Comparison of ENCODE assay signal across 17 cellular contexts in genomic region chr10:99451981-99452380, GRCh38. TPM values are rescaled to one million over a fixed set of nuclear protein-coding genes. Genes with fewer than 3 reads are reported as not detected.
A peak's percentile ranks its signal among the peaks of the same experiment; 100 is the strongest.
DNase-seq lines count a peak whose midpoint lies in the region; ATAC-seq and TF ChIP-seq lines count a peak whose summit lies in the region.
"Had no signal": no experiment of that assay in that cellular context is flagged by ENCODE, and none has a peak within 500 bp of the region (broad histone marks: within the 10 kb centered on the region; RNA-seq: fewer than 3 reads in every experiment).

No MANE protein-coding gene starts in this region.

- peaks cover 22% of the 10 kb centered on the region for H3K4me1 Mint-ChIP-seq in GM23338
- H3K4me1 Mint-ChIP-seq: CD4-positive, CD25-positive, alpha-beta regulatory T cell had no signal

- in situ Hi-C loops in transverse colon (cut with MboI; ENCODE audit: low pct_ligation_motif_present in 1 of 4, low pct_unique_long_range_greater_than_20kb in 1 of 4, low sequenced_read_pairs in 3 of 4), result no loop called here

- H3K9me3 ChIP-seq in HUES64 (ENCODE audit: insufficient read depth, low read depth, low read length), result no peaks in the 10 kb centered on the region
- no peaks in the 10 kb centered on the region for H3K9me3 ChIP-seq in iPS-20b (ENCODE audit: insufficient read depth, low read depth, low read length)
- no peaks in the 10 kb centered on the region for H3K9me3 ChIP-seq in transverse colon
- H3K9me3 ChIP-seq in mucosa of descending colon, result no peaks in the 10 kb centered on the region
- H3K9me3 ChIP-seq: Caco-2 had no signal

- 0 out of 3 replicates have a peak overlapping the region, but pooled peaks have one; percentile 1 for H3K4me3 Mint-ChIP-seq in GM23338
- H3K4me3 Mint-ChIP-seq: CD4-positive, CD25-positive, alpha-beta regulatory T cell; CD8-positive, alpha-beta T cell had no signal

- H3K27ac Mint-ChIP-seq in GM23338, result 0 out of 2 replicates have a peak overlapping the region, but pooled peaks have one; percentile 5
- H3K27ac Mint-ChIP-seq: CD4-positive, CD25-positive, alpha-beta regulatory T cell; CD8-positive, alpha-beta T cell had no signal

- H3K27ac ChIP-seq in GM23338 (ENCODE audit: low read depth), result no peak overlapping the region
- no peak overlapping the region for H3K27ac ChIP-seq in HUES64 (ENCODE audit: low read depth, low read length)
- H3K27ac ChIP-seq in iPS-20b (ENCODE audit: low read length), result no peak overlapping the region
- peak overlapping the region; percentile 48 to 70 (median 66) for H3K27ac ChIP-seq in transverse colon
- H3K27ac ChIP-seq: C4-2B had no signal

- no peak overlapping the region for H2AFZ ChIP-seq in GM23338

- no peak for TF ChIP-seq EP300 in transverse colon (IDR thresholded peaks at IDR 0.05; ENCODE audit: low read depth)

- no peaks in the 10 kb centered on the region for H3F3A ChIP-seq in GM23338 (replicated peaks; ENCODE audit: low read depth)

- peaks cover 25% of the 10 kb centered on the region for H3K4me1 ChIP-seq in GM23338 (ENCODE audit: insufficient read depth)
- peaks cover 28% of the 10 kb centered on the region for H3K4me1 ChIP-seq in HUES64 (ENCODE audit: insufficient read depth, low read length)
- peaks cover 14% of the 10 kb centered on the region for H3K4me1 ChIP-seq in iPS-20b (ENCODE audit: insufficient read depth, low read length)
- no peaks in the 10 kb centered on the region for H3K4me1 ChIP-seq in transverse colon
- H3K4me1 ChIP-seq in mucosa of descending colon (ENCODE audit: low read depth), result no peaks in the 10 kb centered on the region

- H3K9me2 ChIP-seq in GM23338 (ENCODE audit: insufficient read depth), result no peaks in the 10 kb centered on the region; the same call in 1 of the 2 replicates

- TF ChIP-seq CTCF in GM23338 (conservative IDR thresholded peaks at IDR 0.05; ENCODE audit: low read depth in 2 of 2) (no peak), transverse colon (IDR thresholded peaks at IDR 0.05) (no peak), mucosa of descending colon (IDR thresholded peaks at IDR 0.05) (no peak)

- no peaks in the 10 kb centered on the region for H3K27me3 ChIP-seq in GM23338 (ENCODE audit: insufficient read depth)
- H3K27me3 ChIP-seq in HUES64 (ENCODE audit: insufficient read depth, low read length), result peaks cover 4% of the 10 kb centered on the region; the same call in 1 of the 2 replicates
- H3K27me3 ChIP-seq in iPS-20b (ENCODE audit: insufficient read depth, low read length), result no peaks in the 10 kb centered on the region; the same call in 1 of the 2 replicates
- peaks cover 45% of the 10 kb centered on the region for H3K27me3 ChIP-seq in transverse colon

- WGBS in HUES64, result 100% methylated on average over 1 of the region's 1 CpG
- 45% methylated on average over 1 of the region's 1 CpG; no CpG with 5 or more reads in 1 of the 2 donors for WGBS in transverse colon (ENCODE audit: low coverage in 1 of 2), 2 donors

- no peaks in the 10 kb centered on the region for H3K27me3 Mint-ChIP-seq in GM23338 (ENCODE audit: insufficient read depth, low read depth, poor library complexity)

- intact Hi-C loops in transverse colon (cut with DNase I; ENCODE audit: low total_unique reads), result no loop called here
- intact Hi-C loops in mucosa of descending colon (cut with DNase I, micrococcal nuclease), result no loop called here

- no peaks in the 10 kb centered on the region for H3K79me2 ChIP-seq in GM23338 (replicated peaks; ENCODE audit: insufficient read depth)

- no peak for TF ChIP-seq POLR2A in transverse colon (IDR thresholded peaks at IDR 0.05)

- no peak for ATAC-seq in GM23338
- no peak for ATAC-seq in HG03457 (IDR thresholded peaks at IDR 0.05; ENCODE audit: unreplicated experiment)
- no peak for ATAC-seq in mucosa of descending colon
- ATAC-seq: CD8-positive, alpha-beta T cell; GM12878 had no signal

- no peaks in the 10 kb centered on the region for H4K20me1 ChIP-seq in GM23338 (replicated peaks; ENCODE audit: insufficient read depth)

- no peaks in the 10 kb centered on the region for H3K36me3 ChIP-seq in GM23338 (ENCODE audit: insufficient read depth)
- no peaks in the 10 kb centered on the region for H3K36me3 ChIP-seq in HUES64 (ENCODE audit: insufficient read depth, low read length)
- H3K36me3 ChIP-seq in iPS-20b (ENCODE audit: insufficient read depth, low read depth, low read length), result no peaks in the 10 kb centered on the region
- no peaks in the 10 kb centered on the region for H3K36me3 ChIP-seq in transverse colon
- H3K36me3 ChIP-seq in mucosa of descending colon (ENCODE audit: low read depth), result no peaks in the 10 kb centered on the region

- H3K9ac ChIP-seq in HUES64 (ENCODE audit: low read depth, low read length) (no peak overlapping the region), iPS-20b (ENCODE audit: low read depth, low read length) (no peak overlapping the region)

- H3K36me3 Mint-ChIP-seq in GM23338 (ENCODE audit: low read depth), result no peaks in the 10 kb centered on the region
- H3K36me3 Mint-ChIP-seq: CD4-positive, CD25-positive, alpha-beta regulatory T cell; CD8-positive, alpha-beta T cell had no signal

- H3K4me2 ChIP-seq in GM23338, result peak overlapping the region; percentile 56

- no peak for DNase-seq in GM23338 (ENCODE audit: low spot score)
- no peak for DNase-seq in transverse colon
- no peak for DNase-seq in GDM1 (lab: John Stamatoyannopoulos, UW)
- no peak for DNase-seq in mucosa of descending colon
- DNase-seq: 8988T; Caco-2; CD4-positive, CD25-positive, alpha-beta regulatory T cell; CD8-positive, alpha-beta T cell; DMS153; DND-41; GOT3; HCEC 1CT had no signal

- H3K4me3 ChIP-seq in GM23338, result 0 out of 2 replicates have a peak overlapping the region, but pooled peaks have one; percentile 31
- peak overlapping the region; percentile 28; the same call in 1 of the 2 replicates for H3K4me3 ChIP-seq in HUES64 (ENCODE audit: low read length)
- H3K4me3 ChIP-seq in iPS-20b (ENCODE audit: low read length), result peak overlapping the region; percentile 31; the same call in 1 of the 2 replicates
- no peak overlapping the region for H3K4me3 ChIP-seq in transverse colon
- H3K4me3 ChIP-seq in mucosa of descending colon, result no peak overlapping the region
- H3K4me3 ChIP-seq: GM12878 had no signal

- H3K9me3 Mint-ChIP-seq in GM23338, result no peaks in the 10 kb centered on the region
- H3K9me3 Mint-ChIP-seq: CD8-positive, alpha-beta T cell had no signal

TF ChIP-seq in GM23338, 12 proteins besides CTCF, POLR2A, EP300 and RAD21 (continues in another document):
- TF ChIP-seq POLR2AphosphoS5 (IDR thresholded peaks at IDR 0.05; ENCODE audit: low read depth) (no peak), STAT1 (IDR thresholded peaks at IDR 0.05; ENCODE audit: unreplicated experiment) (no peak), EZH2 (IDR thresholded peaks at IDR 0.05; ENCODE audit: low read depth, unreplicated experiment) (no peak)
- TF ChIP-seq, protein P1, sequence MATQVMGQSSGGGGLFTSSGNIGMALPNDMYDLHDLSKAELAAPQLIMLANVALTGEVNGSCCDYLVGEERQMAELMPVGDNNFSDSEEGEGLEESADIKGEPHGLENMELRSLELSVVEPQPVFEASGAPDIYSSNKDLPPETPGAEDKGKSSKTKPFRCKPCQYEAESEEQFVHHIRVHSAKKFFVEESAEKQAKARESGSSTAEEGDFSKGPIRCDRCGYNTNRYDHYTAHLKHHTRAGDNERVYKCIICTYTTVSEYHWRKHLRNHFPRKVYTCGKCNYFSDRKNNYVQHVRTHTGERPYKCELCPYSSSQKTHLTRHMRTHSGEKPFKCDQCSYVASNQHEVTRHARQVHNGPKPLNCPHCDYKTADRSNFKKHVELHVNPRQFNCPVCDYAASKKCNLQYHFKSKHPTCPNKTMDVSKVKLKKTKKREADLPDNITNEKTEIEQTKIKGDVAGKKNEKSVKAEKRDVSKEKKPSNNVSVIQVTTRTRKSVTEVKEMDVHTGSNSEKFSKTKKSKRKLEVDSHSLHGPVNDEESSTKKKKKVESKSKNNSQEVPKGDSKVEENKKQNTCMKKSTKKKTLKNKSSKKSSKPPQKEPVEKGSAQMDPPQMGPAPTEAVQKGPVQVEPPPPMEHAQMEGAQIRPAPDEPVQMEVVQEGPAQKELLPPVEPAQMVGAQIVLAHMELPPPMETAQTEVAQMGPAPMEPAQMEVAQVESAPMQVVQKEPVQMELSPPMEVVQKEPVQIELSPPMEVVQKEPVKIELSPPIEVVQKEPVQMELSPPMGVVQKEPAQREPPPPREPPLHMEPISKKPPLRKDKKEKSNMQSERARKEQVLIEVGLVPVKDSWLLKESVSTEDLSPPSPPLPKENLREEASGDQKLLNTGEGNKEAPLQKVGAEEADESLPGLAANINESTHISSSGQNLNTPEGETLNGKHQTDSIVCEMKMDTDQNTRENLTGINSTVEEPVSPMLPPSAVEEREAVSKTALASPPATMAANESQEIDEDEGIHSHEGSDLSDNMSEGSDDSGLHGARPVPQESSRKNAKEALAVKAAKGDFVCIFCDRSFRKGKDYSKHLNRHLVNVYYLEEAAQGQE (IDR thresholded peaks at IDR 0.05; ENCODE audit: unreplicated experiment), result no peak

RNA-seq across cellular contexts. Expression of gene GOT1, which starts 21.6 kb away (rescaled TPM):
- 29.4 and 36.8 TPM in 2 replicates for total RNA-seq in GM23338 (2014; rRNA removed; shearing (Covaris generic))
- polyA plus RNA-seq in GM23338 (2016; fragmentation: Nextera tagmentation; extraction: Ambion mirVana), result 31.8 and 37.7 TPM in 2 replicates
- polyA plus RNA-seq in HUES64 (2013, experiment 1 of 2), result 33.3 TPM
- 37.7 TPM for polyA plus RNA-seq in HUES64 (2013, experiment 2 of 2)
- total RNA-seq in transverse colon (10 to 100 TPM; 54.5 to 94.3 (median 82.3) TPM), mucosa of descending colon (100 to 1,000 TPM in 2 of 3 donors, 10 to 100 TPM in 1; 56.7 to 105 (median 101) TPM)

Comparison
In these comparisons a context has a peak if more than half of its experiments do, and no peak if none do; other contexts are left out.
1. H3K27ac ChIP-seq: peak in transverse colon (4 of 4); none in GM23338 (single experiment), HUES64 (single experiment) and iPS-20b (single experiment).
2. H3K4me3 ChIP-seq: peak in GM23338 (single experiment), HUES64 (single experiment) and iPS-20b (single experiment); none in transverse colon (0 of 4) and mucosa of descending colon (single experiment).